14 cellular contexts compared by ENCODE assay signal in the genomic region with DNA sequence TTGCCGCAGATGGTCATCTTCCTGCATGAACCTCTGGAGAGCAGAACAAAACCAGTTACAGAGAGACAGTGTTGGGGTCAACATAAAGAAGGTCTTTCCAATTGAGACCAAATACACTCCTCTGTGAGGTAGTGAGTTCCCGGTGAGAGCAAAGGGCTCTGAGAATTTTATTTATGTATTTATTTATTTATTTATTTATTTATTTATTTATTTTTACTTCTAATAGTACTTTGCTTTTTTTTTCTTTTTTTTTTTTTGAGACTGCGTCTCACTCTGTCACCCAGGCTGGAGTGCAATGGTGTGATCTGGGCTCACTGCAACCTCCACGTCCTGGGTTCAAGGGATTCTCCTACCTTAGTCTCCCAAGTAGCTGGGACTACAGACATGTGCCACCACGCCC. TPM values are rescaled to one million over a fixed set of nuclear protein-coding genes. Genes with fewer than 3 reads are reported as not detected.
DNase-seq lines count a peak whose midpoint lies in the region; ATAC-seq and TF ChIP-seq lines count a peak whose summit lies in the region.
"Had no signal": no experiment of that assay in that cellular context is flagged by ENCODE, and none has a peak within 500 bp of the region (broad histone marks: within the 10 kb centered on the region; RNA-seq: fewer than 3 reads in every experiment).

No MANE protein-coding gene starts in this region.

- H3K4me3 Mint-ChIP-seq in H9 (no peak overlapping the region), WTC11 (no peak overlapping the region)
- H3K4me3 Mint-ChIP-seq in naive thymus-derived CD4-positive, alpha-beta T cell: peak overlapping the region in 6 of 10 donors; percentile 7 to 61 (median 48)
- H3K4me3 Mint-ChIP-seq in activated CD8-positive, alpha-beta memory T cell treated with anti-CD3 and anti-CD28 coated beads, Interleukin-2, amount 10 ng/mL, durations not matched to agents 7 days and 5 days: no peak overlapping the region

- H3K4me3 ChIP-seq in BLaER1 treated with 17β-estradiol and CSF1 and Interleukin-3, amounts not matched to agents 10 nM and 100 nM: no peak overlapping the region
- no peak overlapping the region for H3K4me3 ChIP-seq in naive thymus-derived CD4-positive, alpha-beta T cell (ENCODE audit: low read length)
- H3K4me3 ChIP-seq: GM23248, HAP-1 had no signal

- 0 out of 22 replicates have a peak, but pooled peaks cover 0 to 7% (median 0%) of the 10 kb centered on the region in 11 experiments for H3K27me3 ChIP-seq in BLaER1 treated with 17β-estradiol and CSF1 and Interleukin-3, amounts not matched to agents 10 nM and 100 nM
- no peaks in the 10 kb centered on the region for H3K27me3 ChIP-seq in H9 (ENCODE audit: insufficient read depth, low read length)
- no peaks in the 10 kb centered on the region for H3K27me3 ChIP-seq in naive thymus-derived CD4-positive, alpha-beta T cell (ENCODE audit: control insufficient read depth in 2 of 2, insufficient read depth in 2 of 2, low read length in 2 of 2)
- H3K27me3 ChIP-seq: BE2C had no signal

- H3K9ac ChIP-seq in BLaER1 treated with 17β-estradiol and CSF1 and Interleukin-3, amounts not matched to agents 10 nM and 100 nM: no peak overlapping the region; a peak in 1 of 22 replicates
- H3K9ac ChIP-seq in H9 (ENCODE audit: extremely low read depth, insufficient read length, low read length): peak overlapping the region; percentile 31
- H3K9ac ChIP-seq: GM23248 had no signal

- no peak overlapping the region for H2BK12ac ChIP-seq in H9 (ENCODE audit: insufficient read length, low read depth, low read length)

- DNase-seq in H9 (no peak), WTC11 (ENCODE audit: low spot score) (no peak)
- no peak for DNase-seq in naive thymus-derived CD4-positive, alpha-beta T cell
- no peak for DNase-seq in activated CD8-positive, alpha-beta memory T cell treated with anti-CD3 and anti-CD28 coated beads, Interleukin-2, amount 10 ng/mL, durations not matched to agents 7 days and 5 days
- DNase-seq: BE2C, Calu3, DMS 273 treated with DMSO at 0.1 percent for 48 hours, GM23248, KG1 had no signal

- H3K23me2 ChIP-seq in H9 (ENCODE audit: insufficient read length, low read depth, low read length, poor library complexity, severe bottlenecking): no peaks in the 10 kb centered on the region

- H3K36me3 ChIP-seq in BLaER1 treated with 17β-estradiol and CSF1 and Interleukin-3, amounts not matched to agents 10 nM and 100 nM: no peaks in the 10 kb centered on the region
- no peaks in the 10 kb centered on the region for H3K36me3 ChIP-seq in naive thymus-derived CD4-positive, alpha-beta T cell (ENCODE audit: control insufficient read depth in 2 of 3, insufficient read depth in 3 of 3, low read length in 3 of 3)
- H3K36me3 ChIP-seq: BE2C, HAP-1 had no signal

- H3K27ac ChIP-seq in BLaER1 treated with 17β-estradiol and CSF1 and Interleukin-3, amounts not matched to agents 10 nM and 100 nM: no peak overlapping the region
- H3K27ac ChIP-seq in H9 (ENCODE audit: insufficient read length, low read depth, low read length): no peak overlapping the region
- H3K27ac ChIP-seq in naive thymus-derived CD4-positive, alpha-beta T cell (ENCODE audit: low read depth, low read length): no peak overlapping the region
- H3K27ac ChIP-seq: GM23248, HL-60 had no signal

- H3K79me1 ChIP-seq in H9 (ENCODE audit: insufficient read depth, low read depth, low read length, poor library complexity, severe bottlenecking): no peaks in the 10 kb centered on the region

- peak overlapping the region; percentile 63 for H3K18ac ChIP-seq in H9 (ENCODE audit: insufficient read length, low read depth, low read length)

- H4K91ac ChIP-seq in H9 (ENCODE audit: insufficient read length, low read depth, low read length): no peak overlapping the region

- intact Hi-C loops in naive thymus-derived CD4-positive, alpha-beta T cell (cut with micrococcal nuclease): loop anchor here in 1 of 2 donors (2.0 kb wide), 1 partner anchor 23 kb away; no protein-coding TSS in a partner anchor

- H3K27me3 Mint-ChIP-seq in H9 (ENCODE audit: low read depth) (no peaks in the 10 kb centered on the region; the same call in 1 of the 2 replicates), WTC11 (ENCODE audit: low read depth) (no peaks in the 10 kb centered on the region)
- H3K27me3 Mint-ChIP-seq in naive thymus-derived CD4-positive, alpha-beta T cell: peaks cover 0 to 64% (median 0%) of the 10 kb centered on the region in 5 donors
- H3K27me3 Mint-ChIP-seq in activated CD8-positive, alpha-beta memory T cell treated with anti-CD3 and anti-CD28 coated beads, Interleukin-2, amount 10 ng/mL, durations not matched to agents 7 days and 5 days: peaks cover 50% of the 10 kb centered on the region

- H2BK20ac ChIP-seq in H9 (ENCODE audit: low read depth, low read length, poor library complexity, severe bottlenecking): no peak overlapping the region

- H2BK5ac ChIP-seq in H9 (ENCODE audit: insufficient read length, low read length): no peak overlapping the region

- peak overlapping the region; percentile 85 for H2AFZ ChIP-seq in H9 (ENCODE audit: low read length)
- H2AFZ ChIP-seq: GM23248 had no signal

- peak overlapping the region; percentile 98 for H4K8ac ChIP-seq in H9 (replicated peaks; ENCODE audit: insufficient read length, low read depth, low read length)

- H3K27ac Mint-ChIP-seq in H9 (no peak overlapping the region), WTC11 (no peak overlapping the region; the same call in 1 of the 2 replicates)
- peak overlapping the region in 2 of 9 donors; percentile 70 to 91 for H3K27ac Mint-ChIP-seq in naive thymus-derived CD4-positive, alpha-beta T cell
- H3K27ac Mint-ChIP-seq in activated CD8-positive, alpha-beta memory T cell treated with anti-CD3 and anti-CD28 coated beads, Interleukin-2, amount 10 ng/mL, durations not matched to agents 7 days and 5 days: no peak overlapping the region

- H3K56ac ChIP-seq in H9 (ENCODE audit: insufficient read length, low read depth, low read length): no peak overlapping the region

- no peaks in the 10 kb centered on the region for H3K79me2 ChIP-seq in H9 (ENCODE audit: insufficient read depth, low read length)

- H3K9me3 ChIP-seq in BLaER1 treated with 17β-estradiol and CSF1 and Interleukin-3, amounts not matched to agents 10 nM and 100 nM (replicated peaks in 1 of 11): no peaks in the 10 kb centered on the region
- H3K9me3 ChIP-seq in H9 (ENCODE audit: control insufficient read depth, low read depth, low read length): no peaks in the 10 kb centered on the region
- no peaks in the 10 kb centered on the region for H3K9me3 ChIP-seq in naive thymus-derived CD4-positive, alpha-beta T cell (ENCODE audit: control insufficient read depth in 2 of 3, low read length in 3 of 3)
- H3K9me3 ChIP-seq: BE2C, HAP-1 had no signal

- no peaks in the 10 kb centered on the region for H3K9me3 Mint-ChIP-seq in H9
- H3K9me3 Mint-ChIP-seq in WTC11: no peaks in the 10 kb centered on the region
- H3K9me3 Mint-ChIP-seq in naive thymus-derived CD4-positive, alpha-beta T cell: no peaks in the 10 kb centered on the region
- H3K9me3 Mint-ChIP-seq in activated CD8-positive, alpha-beta memory T cell treated with anti-CD3 and anti-CD28 coated beads, Interleukin-2, amount 10 ng/mL, durations not matched to agents 7 days and 5 days (ENCODE audit: low read depth): no peaks in the 10 kb centered on the region

- H3K36me3 Mint-ChIP-seq in H9 (ENCODE audit: insufficient read depth in 1 of 3, low read depth in 3 of 3) (no peaks in the 10 kb centered on the region), WTC11 (no peaks in the 10 kb centered on the region)
- peaks cover 0 to 1% (median 0%) of the 10 kb centered on the region in 5 donors for H3K36me3 Mint-ChIP-seq in naive thymus-derived CD4-positive, alpha-beta T cell
- no peaks in the 10 kb centered on the region for H3K36me3 Mint-ChIP-seq in activated CD8-positive, alpha-beta memory T cell treated with anti-CD3 and anti-CD28 coated beads, Interleukin-2, amount 10 ng/mL, durations not matched to agents 7 days and 5 days

- H3K4me1 Mint-ChIP-seq in H9 (peaks cover 7 to 20% of the 10 kb centered on the region in 2 experiments), WTC11 (peaks cover 10% of the 10 kb centered on the region)
- H3K4me1 Mint-ChIP-seq in naive thymus-derived CD4-positive, alpha-beta T cell: peaks cover 27 to 42% (median 38%) of the 10 kb centered on the region in 7 donors
- peaks cover 22% of the 10 kb centered on the region for H3K4me1 Mint-ChIP-seq in activated CD8-positive, alpha-beta memory T cell treated with anti-CD3 and anti-CD28 coated beads, Interleukin-2, amount 10 ng/mL, durations not matched to agents 7 days and 5 days

- H3T11ph ChIP-seq in H9 (ENCODE audit: low read length): no peak overlapping the region

- no CpG with 5 or more reads among the region's 5 CpGs for WGBS in H9 (ENCODE audit: extremely low coverage, insufficient read length, low lambda C conversion rate)

- peak overlapping the region; percentile 45; the same call in 1 of the 2 replicates for H3K14ac ChIP-seq in H9 (ENCODE audit: insufficient read depth, low read length)

- no peaks in the 10 kb centered on the region for H4K20me1 ChIP-seq in BLaER1 treated with 17β-estradiol and CSF1 and Interleukin-3, amounts not matched to agents 10 nM and 100 nM
- no peaks in the 10 kb centered on the region for H4K20me1 ChIP-seq in H9 (ENCODE audit: control insufficient read depth, insufficient read depth, insufficient read length)

- CTCF ChIA-PET in WTC11 (lab: Charles Lee): interaction anchor here (0.6 to 1.7 kb wide), 6 partner anchors 10 to 96 kb away, joined by 3 to 10 read pairs (median 3); a partner anchor contains a TSS
- CTCF ChIA-PET in naive thymus-derived CD4-positive, alpha-beta T cell (lab: Charles Lee): interaction anchor here (0.8 to 1.6 kb wide), 5 partner anchors 9 to 119 kb away, joined by 3 to 5 read pairs (median 3); no protein-coding TSS in a partner anchor
- CTCF ChIA-PET in activated CD8-positive, alpha-beta memory T cell treated with anti-CD3 and anti-CD28 coated beads, Interleukin-2, amount 10 ng/mL, durations not matched to agents 7 days and 5 days (lab: Charles Lee): interaction anchor here (0.7 to 2.6 kb wide), 4 partner anchors 8 to 109 kb away, joined by 3 to 11 read pairs (median 3); no protein-coding TSS in a partner anchor

- no peak for ATAC-seq in WTC11
- no peak for ATAC-seq in naive thymus-derived CD4-positive, alpha-beta T cell
- ATAC-seq in SK-N-SH treated with all-trans-retinoic acid at 6 μM for 48 hours: no peak
- no peak for ATAC-seq in activated CD8-positive, alpha-beta memory T cell treated with anti-CD3 and anti-CD28 coated beads, Interleukin-2, amount 10 ng/mL, durations not matched to agents 7 days and 5 days
- ATAC-seq in HG02938 (IDR thresholded peaks at IDR 0.05; ENCODE audit: unreplicated experiment): no peak

- no peak overlapping the region for H2BK15ac ChIP-seq in H9 (ENCODE audit: low read depth, low read length)

- H3K4me2 ChIP-seq in BLaER1 treated with 17β-estradiol and CSF1 and Interleukin-3, amounts not matched to agents 10 nM and 100 nM: peak overlapping the region; percentile 47 to 95 (median 83)
- H3K4me2 ChIP-seq in H9 (ENCODE audit: insufficient read depth, insufficient read length, low read length): no peak overlapping the region

- no peak overlapping the region for H2BK120ac ChIP-seq in H9 (ENCODE audit: low read depth, low read length, poor library complexity, severe bottlenecking)

- no peak overlapping the region for H2AK5ac ChIP-seq in H9 (ENCODE audit: insufficient read length, low read length)

- no peak overlapping the region for H3K23ac ChIP-seq in H9 (ENCODE audit: insufficient read length, low read depth, low read length)

- no peak overlapping the region for H3K4ac ChIP-seq in H9 (ENCODE audit: low read depth, low read length)

- POLR2A ChIA-PET in WTC11 (lab: Charles Lee): interaction anchor here (0.5 kb wide), 2 partner anchors 109 to 356 kb away, joined by 3 to 5 read pairs; no protein-coding TSS in a partner anchor
- POLR2A ChIA-PET in naive thymus-derived CD4-positive, alpha-beta T cell (lab: Charles Lee): interaction anchor here (0.9 to 2.1 kb wide), 5 partner anchors 11 to 124 kb away, joined by 3 to 11 read pairs (median 4); a partner anchor contains a TSS

- no peak for TF ChIP-seq CTCF in H9 (conservative IDR thresholded peaks at IDR 0.05)
- no peak for TF ChIP-seq CTCF in WTC11 (IDR thresholded peaks at IDR 0.05)

- H4K5ac ChIP-seq in H9 (ENCODE audit: insufficient read length, low read depth, low read length): peak overlapping the region; percentile 58

- H3K4me1 ChIP-seq in BLaER1 treated with 17β-estradiol and CSF1 and Interleukin-3, amounts not matched to agents 10 nM and 100 nM: peaks cover 37 to 61% (median 47%) of the 10 kb centered on the region in 10 experiments
- H3K4me1 ChIP-seq in H9 (ENCODE audit: insufficient read depth, low read length): no peaks in the 10 kb centered on the region; the same call in 1 of the 2 replicates
- H3K4me1 ChIP-seq in naive thymus-derived CD4-positive, alpha-beta T cell (ENCODE audit: control insufficient read depth in 2 of 2, insufficient read depth in 2 of 2, low read length in 2 of 2): peaks cover 0 to 30% of the 10 kb centered on the region in 2 donors

RNA-seq across cellular contexts. Expression of a gene that starts 12.1 kb away (rescaled TPM):
- total RNA-seq in H9 (2021) (81.4 and 88.6 TPM in 2 replicates), WTC11 (2021) (102 to 122 TPM (median 122 TPM) in 3 replicates)
- 100 to 1,000 TPM in 3 of 5 experiments, 10 to 100 TPM in 2; 84.2 to 704 (median 172) TPM for total RNA-seq in naive thymus-derived CD4-positive, alpha-beta T cell
- polyA plus RNA-seq in naive thymus-derived CD4-positive, alpha-beta T cell: 100 to 1,000 TPM; 268 to 344 TPM
- total RNA-seq in activated CD8-positive, alpha-beta memory T cell treated with anti-CD3 and anti-CD28 coated beads, Interleukin-2, amount 10 ng/mL, durations not matched to agents 7 days and 5 days: 1,000 to 10,000 TPM; 1,052 to 1,190 TPM

RNA-seq across cellular contexts. Expression of a gene that starts 18.3 kb away (rescaled TPM):
- total RNA-seq in H9 (2021) (32.2 and 36.7 TPM in 2 replicates), WTC11 (2021) (55.7 to 56.1 TPM (median 55.8 TPM) in 3 replicates)
- 100 to 1,000 TPM in 2 of 5 experiments, 10 to 100 TPM in 3; 51.8 to 161 (median 97.8) TPM for total RNA-seq in naive thymus-derived CD4-positive, alpha-beta T cell
- 10 to 100 TPM; 45.8 to 73.7 TPM for polyA plus RNA-seq in naive thymus-derived CD4-positive, alpha-beta T cell
- 10 to 100 TPM; 38.5 to 44.9 TPM for total RNA-seq in activated CD8-positive, alpha-beta memory T cell treated with anti-CD3 and anti-CD28 coated beads, Interleukin-2, amount 10 ng/mL, durations not matched to agents 7 days and 5 days

Comparison
In these comparisons a context has a peak if more than half of its experiments do, and no peak if none do; other contexts are left out.
1. H3K4me3 Mint-ChIP-seq: peak in naive thymus-derived CD4-positive, alpha-beta T cell (6 of 10); none in H9 (0 of 2), WTC11 (single experiment) and activated CD8-positive, alpha-beta memory T cell treated with anti-CD3 and anti-CD28 coated beads, Interleukin-2, amount 10 ng/mL, durations not matched to agents 7 days and 5 days (single experiment).